ENCODE assay signal across 12 cellular contexts in the genomic region with DNA sequence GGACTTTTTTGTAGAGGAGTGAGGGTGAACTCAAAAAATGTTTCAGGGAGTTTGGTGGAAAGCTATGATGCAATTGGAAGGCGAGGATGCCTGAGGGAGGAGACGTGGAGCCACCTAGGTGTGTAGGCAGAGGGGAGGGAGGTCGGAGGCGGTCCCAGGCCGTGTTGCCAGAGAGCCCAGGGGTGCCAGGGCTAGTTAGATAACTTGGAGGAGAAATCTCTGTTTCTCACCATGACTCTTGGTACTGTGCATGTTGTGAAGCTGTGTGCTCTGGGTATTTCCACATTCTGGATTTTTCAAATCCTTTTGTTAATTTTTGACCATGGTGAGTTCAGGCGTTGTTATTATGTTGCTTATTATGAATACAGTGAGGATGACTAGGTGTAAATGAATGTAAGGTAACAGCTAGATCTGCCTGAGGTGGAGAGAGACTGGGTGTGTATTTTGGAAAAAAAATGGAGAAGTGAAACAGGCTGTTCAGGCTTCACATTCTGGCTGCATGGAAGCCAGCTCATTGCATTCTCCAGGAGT. TPM values are rescaled to one million over a fixed set of nuclear protein-coding genes. Genes with fewer than 3 reads are reported as not detected.
DNase-seq lines count a peak whose midpoint lies in the region; ATAC-seq, FAIRE-seq and TF ChIP-seq lines count a peak whose summit lies in the region.
"Had no signal": no experiment of that assay in that cellular context is flagged by ENCODE, and none has a peak within 500 bp of the region (broad histone marks: within the 10 kb centered on the region; RNA-seq: fewer than 3 reads in every experiment).

No MANE protein-coding gene starts in this region.

- intact Hi-C loops in dendritic cell treated with granulocyte-macrophage colony-stimulating factor and Interleukin-4, amounts not matched to agents 40 ng/mL and 50 ng/mL, for 4 days (cut with micrococcal nuclease): no loop called here
- intact Hi-C loops in pancreas (cut with DNase I) (no loop called here), heart right ventricle (cut with DNase I) (loop anchor here in 1 of 10 donors (5.0 kb wide), 1 partner anchor 39 kb away; the partner anchor contains the start of genes OFD1 and TRAPPC2)

- WGBS in pancreas, 2 donors: 16 to 51% methylated on average over 6 of the region's 6 CpGs
- 56 to 68% methylated on average over 6 of the region's 6 CpGs for WGBS in heart right ventricle, 2 donors

- H3K4me3 ChIP-seq in pancreas (no peak overlapping the region), heart right ventricle (no peak overlapping the region)
- H3K4me3 ChIP-seq: heart left ventricle, sigmoid colon, SJSA1 had no signal

- H3K9me3 ChIP-seq in pancreas (no peaks in the 10 kb centered on the region), heart right ventricle (no peaks in the 10 kb centered on the region)
- H3K9me3 ChIP-seq: heart left ventricle, sigmoid colon, SJSA1 had no signal

- H3K27me3 ChIP-seq in pancreas (no peaks in the 10 kb centered on the region), heart right ventricle (peaks cover 0 to 32% (median 0%) of the 10 kb centered on the region in 7 donors)
- H3K27me3 ChIP-seq: SJSA1 had no signal

- peaks cover 16% of the 10 kb centered on the region for H3K36me3 Mint-ChIP-seq in dendritic cell treated with granulocyte-macrophage colony-stimulating factor and Interleukin-4, amounts not matched to agents 40 ng/mL and 50 ng/mL, for 4 days (ENCODE audit: low read depth)

- H3K27ac ChIP-seq in pancreas (peak overlapping the region in 3 of 4 donors; percentile 4 to 97 (median 96)), heart right ventricle (peak overlapping the region in 1 of 10 donors; percentile 19)
- H3K27ac ChIP-seq: SJSA1 had no signal

- H3K36me3 ChIP-seq in pancreas (no peaks in the 10 kb centered on the region), heart right ventricle (no peaks in the 10 kb centered on the region)
- H3K36me3 ChIP-seq: heart left ventricle, sigmoid colon had no signal

- no peaks in the 10 kb centered on the region for H3K27me3 Mint-ChIP-seq in dendritic cell treated with granulocyte-macrophage colony-stimulating factor and Interleukin-4, amounts not matched to agents 40 ng/mL and 50 ng/mL, for 4 days

- ATAC-seq in pancreas (peak in 2 of 4 donors; percentile 8 to 14), heart right ventricle (no peak), GM21619 (IDR thresholded peaks at IDR 0.05; ENCODE audit: unreplicated experiment) (no peak)
- ATAC-seq: heart left ventricle had no signal

- TF ChIP-seq CTCF in pancreas (IDR thresholded peaks at IDR 0.05) (no peak), heart right ventricle (IDR thresholded peaks at IDR 0.05) (no peak)

- DNase-seq in ELF-1 (ENCODE audit: low read depth, low spot score) (peak; percentile 30), NCI-H226 (peak; percentile 79), pancreas (peak in 2 of 6 donors; percentile 40 to 65), NCI-H187 treated with DMSO at 0.1 percent for 48 hours (lab: John Stamatoyannopoulos, UW) (no peak), heart right ventricle (no peak), NCI-H2029 treated with DMSO at 0.1 percent for 48 hours (lab: John Stamatoyannopoulos, UW) (no peak)
- DNase-seq: activated gamma-delta T cell treated with Interleukin-2 at 50 U/mL for 16 hours, heart left ventricle, sigmoid colon had no signal

- H3K4me1 ChIP-seq in pancreas (peaks cover 0 to 26% (median 7%) of the 10 kb centered on the region in 3 donors), heart right ventricle (peaks cover 0 to 69% (median 44%) of the 10 kb centered on the region in 9 donors)

- no peaks in the 10 kb centered on the region for H3K9me3 Mint-ChIP-seq in dendritic cell treated with granulocyte-macrophage colony-stimulating factor and Interleukin-4, amounts not matched to agents 40 ng/mL and 50 ng/mL, for 4 days

- H3K27ac Mint-ChIP-seq in dendritic cell treated with granulocyte-macrophage colony-stimulating factor and Interleukin-4, amounts not matched to agents 40 ng/mL and 50 ng/mL, for 4 days: peak overlapping the region; percentile 71

- H3K4me1 Mint-ChIP-seq in dendritic cell treated with granulocyte-macrophage colony-stimulating factor and Interleukin-4, amounts not matched to agents 40 ng/mL and 50 ng/mL, for 4 days (ENCODE audit: low read depth): peaks cover 56% of the 10 kb centered on the region

- H3K4me3 Mint-ChIP-seq in dendritic cell treated with granulocyte-macrophage colony-stimulating factor and Interleukin-4, amounts not matched to agents 40 ng/mL and 50 ng/mL, for 4 days: peak overlapping the region; percentile 28

- no peak for FAIRE-seq in pancreas (lab: Jason Lieb, UNC)

RNA-seq across cellular contexts. Expression of gene RAB9A, which starts 4.5 kb away (rescaled TPM):
- 10 to 100 TPM; 11.7 to 22.0 (median 16.5) TPM for total RNA-seq in pancreas
- 10 to 100 TPM in 1 of 2 donors, 1 to 10 TPM in 1; 8.7 to 18.4 TPM for polyA plus RNA-seq in pancreas
- 10 to 100 TPM; 16.9 to 28.9 (median 20.9) TPM for total RNA-seq in heart right ventricle
- polyA plus RNA-seq in heart right ventricle: 10 to 100 TPM in 1 of 2 donors, 1 to 10 TPM in 1; 5.1 to 19.6 TPM

RNA-seq across cellular contexts. Expression of gene TCEANC, which starts 40.5 kb away (rescaled TPM):
- total RNA-seq in pancreas: 1 to 10 TPM; 2.0 to 4.6 (median 2.6) TPM
- polyA plus RNA-seq in pancreas: 1 to 10 TPM; 2.1 to 2.9 TPM
- 1 to 10 TPM; 3.3 to 7.2 (median 4.6) TPM for total RNA-seq in heart right ventricle
- polyA plus RNA-seq in heart right ventricle: 1 to 10 TPM in 1 of 2 donors, under 1 TPM in 1; 0.59 to 3.1 TPM

RNA-seq across cellular contexts. Expression of gene TRAPPC2, which starts 41.0 kb away (rescaled TPM):
- total RNA-seq in pancreas: 10 to 100 TPM in 2 of 6 donors, 1 to 10 TPM in 4; 6.8 to 13.2 (median 9.4) TPM
- polyA plus RNA-seq in pancreas: 1 to 10 TPM; 4.4 to 6.9 TPM
- total RNA-seq in heart right ventricle: 1 to 10 TPM; 4.9 to 9.3 (median 6.1) TPM
- 1 to 10 TPM; 3.8 to 5.5 TPM for polyA plus RNA-seq in heart right ventricle

RNA-seq across cellular contexts. Expression of gene OFD1, which starts 41.1 kb away (rescaled TPM):
- total RNA-seq in pancreas (10 to 100 TPM; 13.1 to 32.9 (median 17.6) TPM), heart right ventricle (10 to 100 TPM in 1 of 10 donors, 1 to 10 TPM in 9; 7.8 to 11.4 (median 9.2) TPM)
- polyA plus RNA-seq in pancreas (10 to 100 TPM; 54.5 to 91.0 TPM), heart right ventricle (10 to 100 TPM in 1 of 2 donors, 1 to 10 TPM in 1; 7.6 to 51.5 TPM)

Comparison
In these comparisons a context has a peak if more than half of its experiments do, and no peak if none do; other contexts are left out.
1. DNase-seq: peak in ELF-1 (single experiment) and NCI-H226 (single experiment); none in NCI-H187 treated with DMSO at 0.1 percent for 48 hours (single experiment), heart right ventricle (0 of 2) and NCI-H2029 treated with DMSO at 0.1 percent for 48 hours (single experiment).